In the genomic region with DNA sequence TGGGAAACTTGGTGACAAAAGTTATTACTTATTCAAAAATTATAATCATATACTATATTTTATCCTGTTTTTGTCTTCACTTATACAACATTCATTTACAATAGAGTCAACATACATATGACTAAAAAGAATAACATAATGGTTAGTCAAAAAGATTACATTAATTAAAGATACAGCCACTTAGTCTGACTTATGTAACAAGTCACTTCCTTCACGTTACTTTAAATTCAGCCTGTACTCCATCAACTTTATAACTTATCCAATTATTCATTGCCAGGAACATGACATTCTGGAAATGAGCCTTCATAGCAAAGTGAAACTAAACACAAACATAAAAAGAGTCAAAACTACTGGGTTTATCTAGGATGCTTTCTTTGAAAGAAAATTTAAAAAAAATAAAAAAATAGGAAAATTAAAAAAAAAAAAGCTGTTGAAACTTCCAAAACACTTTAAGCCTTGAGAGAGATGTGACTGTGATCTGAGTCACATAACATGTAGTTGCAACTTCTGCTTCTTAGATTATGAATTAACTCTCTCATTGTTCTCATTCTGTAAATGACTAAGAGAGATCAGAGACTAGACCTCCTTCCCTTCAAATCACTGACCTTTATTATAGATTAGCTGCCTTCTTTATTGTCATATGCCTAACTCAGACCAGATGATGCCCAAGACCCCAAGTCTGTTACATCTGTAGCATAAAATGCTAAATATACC, we compare ENCODE assay signal across 16 cellular contexts.
DNase-seq lines count a peak whose midpoint lies in the region; ATAC-seq and TF ChIP-seq lines count a peak whose summit lies in the region.
"Had no signal": no experiment of that assay in that cellular context is flagged by ENCODE, and none has a peak within 500 bp of the region (broad histone marks: within the 10 kb centered on the region; RNA-seq: fewer than 3 reads in every experiment).

No MANE protein-coding gene starts in this region.

- peak; percentile 38 for DNase-seq in kidney epithelial cell (ENCODE audit: low read depth)
- DNase-seq in MM.1S: no peak
- no peak for DNase-seq in HuH-7 (ENCODE audit: low spot score)
- no peak for DNase-seq in NCI-H1436 (lab: John Stamatoyannopoulos, UW)
- no peak for DNase-seq in DMS153 treated with DMSO at 0.1 percent for 48 hours (lab: John Stamatoyannopoulos, UW; ENCODE audit: unreplicated experiment)
- DNase-seq: activated naive CD8-positive, alpha-beta T cell treated with anti-CD3 and anti-CD28 coated beads, Interleukin-2, amount 10 ng/mL, durations not matched to agents 7 days and 5 days; effector CD4-positive, alpha-beta T cell; GDM1; NCI-H1417 treated with DMSO at 0.1 percent for 48 hours; NCI-H748 treated with DMSO at 0.1 percent for 48 hours; ovary; SIG-M5 had no signal

- no peak overlapping the region for H3K4me2 ChIP-seq in MM.1S (ENCODE audit: low read depth, low read length)

- H3K79me2 ChIP-seq in MM.1S (ENCODE audit: low read length): no peaks in the 10 kb centered on the region

- no peaks in the 10 kb centered on the region for H3F3A ChIP-seq in MM.1S (ENCODE audit: insufficient read depth, low read length)

- no peak overlapping the region for H2AFZ ChIP-seq in MM.1S (ENCODE audit: low read length)

- no peak overlapping the region for H3K4me3 ChIP-seq in kidney epithelial cell (ENCODE audit: low read depth, low read length)
- H3K4me3 ChIP-seq in MM.1S (ENCODE audit: low read length): no peak overlapping the region
- H3K4me3 ChIP-seq: ovary had no signal

- no peaks in the 10 kb centered on the region for H4K20me1 ChIP-seq in MM.1S (ENCODE audit: insufficient read depth, low read length)

- TF ChIP-seq CTCF in VCaP (conservative IDR thresholded peaks at IDR 0.05) (no peak), kidney epithelial cell (IDR thresholded peaks at IDR 0.05; ENCODE audit: insufficient read depth, low read length, poor library complexity, severe bottlenecking) (no peak), MM.1S (IDR thresholded peaks at IDR 0.05; ENCODE audit: low read length) (no peak)

- H3K27me3 ChIP-seq in kidney epithelial cell (ENCODE audit: control insufficient read depth, insufficient read depth, low read length) (no peaks in the 10 kb centered on the region), MM.1S (replicated peaks; ENCODE audit: insufficient read depth, low read length) (no peaks in the 10 kb centered on the region)
- H3K27me3 ChIP-seq: ovary had no signal

- ATAC-seq in GM18873 (IDR thresholded peaks at IDR 0.05; ENCODE audit: low FRiP score, unreplicated experiment) (peak; percentile 85), HG03139 (IDR thresholded peaks at IDR 0.05; ENCODE audit: unreplicated experiment) (peak; percentile 60)
- ATAC-seq: stimulated activated memory B cell treated with anti-CD40 and anti-IgM and Interleukin-4, amounts not matched to agents 10 μg/mL and 1 μg/mL and 100 μg/mL, for 72 hours had no signal

- H3K9me3 ChIP-seq in MM.1S (replicated peaks; ENCODE audit: insufficient read depth, low read length): no peaks in the 10 kb centered on the region
- H3K9me3 ChIP-seq: ovary had no signal

- H3K9me2 ChIP-seq in MM.1S (replicated peaks; ENCODE audit: insufficient read depth, low read length): no peaks in the 10 kb centered on the region

- H3K36me3 ChIP-seq in kidney epithelial cell (ENCODE audit: control insufficient read depth, insufficient read depth, low read length): no peaks in the 10 kb centered on the region
- no peaks in the 10 kb centered on the region for H3K36me3 ChIP-seq in MM.1S (replicated peaks; ENCODE audit: insufficient read depth, low read length)
- H3K36me3 ChIP-seq: ovary had no signal

- H3K27ac ChIP-seq in VCaP: peak overlapping the region; percentile 60; the same call in 1 of the 2 replicates
- no peak overlapping the region for H3K27ac ChIP-seq in MM.1S (ENCODE audit: low read length)
- H3K27ac ChIP-seq: ovary had no signal

- H3K4me1 ChIP-seq in MM.1S (ENCODE audit: low read length): no peaks in the 10 kb centered on the region

- H3K9ac ChIP-seq in MM.1S (ENCODE audit: low read length): no peak overlapping the region
